In the genomic region with DNA sequence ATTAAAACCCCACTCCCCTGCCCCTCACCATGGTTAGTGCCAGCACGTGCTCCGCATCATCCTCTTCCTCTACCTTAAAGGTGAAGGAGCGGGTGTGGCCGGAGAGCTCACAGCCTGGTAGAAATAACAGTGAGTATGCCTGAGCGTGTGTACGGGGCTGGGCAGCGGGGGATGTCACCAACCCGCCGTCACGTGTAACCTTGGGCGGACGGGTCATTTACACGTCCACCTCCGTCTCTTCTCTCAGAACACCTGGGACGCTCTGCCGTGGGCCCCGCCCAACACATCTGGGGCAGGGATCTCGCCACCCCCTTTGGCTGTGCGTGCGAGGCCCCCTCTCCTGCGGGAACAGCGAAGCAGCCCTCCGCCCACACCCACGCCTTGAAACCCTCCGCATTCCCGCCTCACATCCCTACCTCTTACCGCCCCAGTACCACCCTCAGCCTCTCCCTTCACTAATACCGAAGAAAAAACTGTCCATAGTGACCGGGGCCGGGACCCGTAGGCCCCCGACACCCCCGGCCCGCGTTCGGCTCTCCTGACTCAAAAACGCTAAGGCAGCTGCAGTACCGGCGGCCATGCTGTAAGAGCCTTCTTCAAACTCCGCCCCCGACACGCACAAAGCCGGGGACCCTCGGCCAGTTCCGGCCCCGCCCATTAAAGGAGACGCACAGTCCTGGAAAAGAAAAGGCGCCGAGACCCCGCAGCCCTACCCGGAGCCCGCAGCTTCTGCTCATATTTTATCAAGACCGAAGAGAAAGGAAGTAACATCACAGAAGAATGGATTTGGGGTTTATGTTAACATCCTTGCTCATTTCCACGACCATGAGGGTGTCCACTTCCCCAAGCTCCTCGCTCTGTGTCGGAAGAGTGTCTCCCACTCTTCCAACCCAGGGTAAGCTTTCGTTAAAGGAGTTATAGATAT, we compare ENCODE assay signal across 8 cellular contexts. TPM values are rescaled to one million over a fixed set of nuclear protein-coding genes. Genes with fewer than 3 reads are reported as not detected.
DNase-seq lines count a peak whose midpoint lies in the region; FAIRE-seq and TF ChIP-seq lines count a peak whose summit lies in the region.

TSS of gene NPM3 (minus strand) at position 636 of the 925 bp plus-strand sequence. CDS start at position 580, 56 bp downstream.

- H3K79me2 ChIP-seq in OCI-LY3 (ENCODE audit: low read length) = peaks cover 17% of the 10 kb centered on the region
- H3K79me2 ChIP-seq in endothelial cell of umbilical vein (ENCODE audit: control insufficient read depth, insufficient read depth, low read length) = peaks cover 7% of the 10 kb centered on the region

- H3K9me3 ChIP-seq in OCI-LY3 (ENCODE audit: insufficient read depth, low read length) = no peaks in the 10 kb centered on the region
- H3K9me3 ChIP-seq in endothelial cell of umbilical vein (replicated peaks; ENCODE audit: control insufficient read depth, insufficient read depth, low read length) = no peaks in the 10 kb centered on the region

- H4K20me1 ChIP-seq in OCI-LY3 (ENCODE audit: insufficient read depth, low read length) (0 out of 2 replicates have a peak, but pooled peaks cover 3% of the 10 kb centered on the region), endothelial cell of umbilical vein (replicated peaks; ENCODE audit: control insufficient read depth, extremely low read depth, insufficient read depth, low read length) (no peaks in the 10 kb centered on the region)

- H3K9me1 ChIP-seq in endothelial cell of umbilical vein (replicated peaks; ENCODE audit: control insufficient read depth, extremely low read depth, insufficient read depth, low read length) = no peaks in the 10 kb centered on the region

- H3K27ac ChIP-seq in HL-60 (replicated peaks) (peak within 1 kb of the TSS; percentile 69), OCI-LY3 (ENCODE audit: low read length) (no peak within 1 kb of the TSS), endothelial cell of umbilical vein (ENCODE audit: insufficient read depth, low read depth, low read length) (peak within 1 kb of the TSS; percentile 27)

- peak; percentile 88 for FAIRE-seq in endothelial cell of umbilical vein (lab: Jason Lieb, UNC)

- TF ChIP-seq CTCF in HL-60 (IDR thresholded peaks at IDR 0.05; ENCODE audit: insufficient read depth, low read length) = no peak
- no peak for TF ChIP-seq CTCF in OCI-LY3 (IDR thresholded peaks at IDR 0.05; ENCODE audit: low read depth, low read length)
- TF ChIP-seq CTCF in endothelial cell of umbilical vein (IDR thresholded peaks at IDR 0.05; ENCODE audit: extremely low read depth in 1 of 2, insufficient read depth in 1 of 2, low read depth in 1 of 2, low read length in 2 of 2) = no peak

- peaks cover 41% of the 10 kb centered on the region for H3K4me1 ChIP-seq in OCI-LY3 (ENCODE audit: low read length)
- H3K4me1 ChIP-seq in endothelial cell of umbilical vein (ENCODE audit: control insufficient read depth, extremely low read depth, insufficient read depth, low read length) = peaks cover 26% of the 10 kb centered on the region

- POLR2A ChIA-PET in endothelial cell of umbilical vein (lab: Charles Lee) = interaction anchor here (0.6 kb wide), 1 partner anchor 224 kb away, joined by 9 read pairs; no protein-coding TSS in a partner anchor

- intact Hi-C loops in endothelial cell of umbilical vein (cut with micrococcal nuclease) = loop anchor here (5.0 kb wide), 2 partner anchors 34 to 86 kb away; partner anchors contain the start of genes FBXW4 and OGA

- H3K4me2 ChIP-seq in OCI-LY3 (ENCODE audit: low read length) (peak within 1 kb of the TSS; percentile 86), endothelial cell of umbilical vein (ENCODE audit: insufficient read depth, low read length) (peak within 1 kb of the TSS; percentile 64)

- peaks cover 21% of the 10 kb centered on the region for H3K36me3 ChIP-seq in OCI-LY3 (replicated peaks; ENCODE audit: low read depth, low read length)
- peaks cover 12 to 14% of the 10 kb centered on the region in 2 experiments for H3K36me3 ChIP-seq in endothelial cell of umbilical vein (ENCODE audit: control insufficient read depth in 2 of 2, extremely low read depth in 1 of 2, insufficient read depth in 2 of 2, low read length in 2 of 2)

- TF ChIP-seq POLR2A in GM19099 (IDR thresholded peaks at IDR 0.05; ENCODE audit: extremely low read depth, insufficient read length, low read depth) = peak; percentile 71
- TF ChIP-seq POLR2A in endothelial cell of umbilical vein (IDR thresholded peaks at IDR 0.05; ENCODE audit: low read depth, low read length) = peak; percentile 72

- no peaks in the 10 kb centered on the region for H3K27me3 ChIP-seq in HL-60 (ENCODE audit: insufficient read depth, poor library complexity, severe bottlenecking)
- no peaks in the 10 kb centered on the region for H3K27me3 ChIP-seq in OCI-LY3 (ENCODE audit: low read depth, low read length)
- peaks cover 5 to 10% of the 10 kb centered on the region in 2 experiments for H3K27me3 ChIP-seq in endothelial cell of umbilical vein (ENCODE audit: control insufficient read depth in 2 of 2, insufficient read depth in 2 of 2, low read length in 2 of 2)

- peak within 1 kb of the TSS; percentile 74 for H3K9ac ChIP-seq in OCI-LY3 (ENCODE audit: low read length)
- peak within 1 kb of the TSS; percentile 65 for H3K9ac ChIP-seq in endothelial cell of umbilical vein (replicated peaks; ENCODE audit: extremely low read depth, insufficient read depth, low read length)

- CTCF ChIA-PET in endothelial cell of umbilical vein (lab: Charles Lee) = interaction anchor here (0.5 to 5.8 kb wide), 8 partner anchors 11 to 570 kb away, joined by 3 to 193 read pairs (median 6); no protein-coding TSS in a partner anchor

- DNase-seq in Ammon's horn (ENCODE audit: low spot score) = peak; percentile 85
- peak; percentile 55 to 88 for DNase-seq in HL-60 (ENCODE audit: low read depth in 1 of 2, low spot score in 1 of 2)
- peak; percentile 78 for DNase-seq in activated CD8-positive, alpha-beta memory T cell treated with anti-CD3 and anti-CD28 coated beads, Interleukin-2, amount 50 U/mL, for 24 hours (ENCODE audit: extremely low read depth)
- peak; percentile 81 for DNase-seq in endothelial cell of umbilical vein (ENCODE audit: low read depth, low spot score)
- DNase-seq in middle frontal gyrus (ENCODE audit: extremely low spot score, low spot score) = peak; percentile 52
- peak; percentile 79 to 83 for DNase-seq in stimulated activated CD8-positive, alpha-beta memory T cell treated with anti-CD3 and anti-CD28 coated beads, Interleukin-15, amount 100 ng/mL, for 48 hours (ENCODE audit: low read depth in 2 of 2)

- H3K4me3 ChIP-seq in HL-60 (replicated peaks; ENCODE audit: insufficient read depth, low read length) (peak within 1 kb of the TSS; percentile 95), OCI-LY3 (ENCODE audit: low read length) (peak within 1 kb of the TSS; percentile 94), endothelial cell of umbilical vein (replicated peaks in 1 of 3; ENCODE audit: insufficient read depth in 1 of 3, low read depth in 1 of 3, low read length in 3 of 3) (peak within 1 kb of the TSS; percentile 68 to 73 (median 71))

- dilution Hi-C loops in endothelial cell of umbilical vein (cut with MboI; ENCODE audit: extremely low pct_ligation_motif_present, low sequenced_read_pairs) = no loop called here

- H2AFZ ChIP-seq in OCI-LY3 (ENCODE audit: low read depth, low read length) = peak within 1 kb of the TSS; percentile 68
- H2AFZ ChIP-seq in endothelial cell of umbilical vein (ENCODE audit: low read depth, low read length) = peak within 1 kb of the TSS; percentile 69

- TSS peak; percentile 8 for BruUV-seq in endothelial cell of umbilical vein (replicated peaks; lab: Mats Ljungman, UMichigan)

TF ChIP-seq in endothelial cell of umbilical vein, 7 proteins besides CTCF, POLR2A, EP300 and RAD21:
- TF ChIP-seq FOS (IDR thresholded peaks at IDR 0.05; ENCODE audit: borderline replicate concordance, insufficient read depth, low read length) = no peak
- no peak for TF ChIP-seq EZH2 (IDR thresholded peaks at IDR 0.05; ENCODE audit: borderline replicate concordance, low read depth, low read length, severe bottlenecking)
- TF ChIP-seq GATA2 (IDR thresholded peaks at IDR 0.05; ENCODE audit: insufficient read depth, insufficient read length, low read depth, low read length) = no peak
- no peak for TF ChIP-seq JUN (IDR thresholded peaks at IDR 0.05; ENCODE audit: borderline replicate concordance, insufficient read depth, insufficient read length, low read depth)
- TF ChIP-seq MYC (IDR thresholded peaks at IDR 0.05; ENCODE audit: low read depth, low read length) = no peak
- TF ChIP-seq, protein P1, sequence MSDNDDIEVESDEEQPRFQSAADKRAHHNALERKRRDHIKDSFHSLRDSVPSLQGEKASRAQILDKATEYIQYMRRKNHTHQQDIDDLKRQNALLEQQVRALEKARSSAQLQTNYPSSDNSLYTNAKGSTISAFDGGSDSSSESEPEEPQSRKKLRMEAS (IDR thresholded peaks at IDR 0.05; ENCODE audit: insufficient read depth, insufficient read length) = no peak
- TF ChIP-seq POLR2AphosphoS5 (IDR thresholded peaks at IDR 0.05; ENCODE audit: insufficient read depth, low read depth, low read length) = peak; percentile 88

RNA-seq across cellular contexts. Expression of gene NPM3, which starts in this region (rescaled TPM):
- 55.4 and 60.7 TPM in 2 replicates for total RNA-seq in endothelial cell of umbilical vein
- 48.1 and 71.3 TPM in 2 replicates for polyA plus RNA-seq in endothelial cell of umbilical vein
- 77.9 and 93.3 TPM in 2 replicates for polyA plus RNA-seq in endothelial cell of umbilical vein (2011; cell fraction: cytosol; rRNA removed)
- 32.4 and 35.6 TPM in 2 replicates for polyA plus RNA-seq in endothelial cell of umbilical vein (2011; cell fraction: nucleus; rRNA removed)
- 72.5 and 87.9 TPM in 2 replicates for polyA plus RNA-seq in endothelial cell of umbilical vein (2012)
- 26.1 and 37.3 TPM in 2 replicates for polyA minus RNA-seq in endothelial cell of umbilical vein
- polyA minus RNA-seq in endothelial cell of umbilical vein (2011; cell fraction: cytosol; rRNA and poly(A)+ RNA removed) = 35.7 TPM
- polyA minus RNA-seq in endothelial cell of umbilical vein (2011; cell fraction: nucleus; rRNA and poly(A)+ RNA removed) = 6.0 and 7.1 TPM in 2 replicates
